2 cellular contexts compared by ENCODE assay signal in genomic region chr5:180332861-180333260, GRCh38.
TF ChIP-seq lines count a peak whose summit lies in the region.

No MANE protein-coding gene starts in this region.

TF ChIP-seq in WTC11, 78 proteins besides CTCF, POLR2A, EP300 and RAD21 (continued from another document):
- TF ChIP-seq ZNF281 (CRISPR knock-in tag; IDR thresholded peaks at IDR 0.05) (no peak), HMGXB4 (CRISPR knock-in tag; IDR thresholded peaks at IDR 0.05) (no peak), ZBTB43 (CRISPR knock-in tag; IDR thresholded peaks at IDR 0.05) (no peak), ELF4 (CRISPR knock-in tag; IDR thresholded peaks at IDR 0.05; ENCODE audit: low read depth) (no peak), NR1H2 (CRISPR knock-in tag; IDR thresholded peaks at IDR 0.05) (no peak), PRRX2 (CRISPR knock-in tag; IDR thresholded peaks at IDR 0.05) (no peak), ESRRA (CRISPR knock-in tag; IDR thresholded peaks at IDR 0.05; ENCODE audit: borderline replicate concordance) (no peak), MLX (CRISPR knock-in tag; IDR thresholded peaks at IDR 0.05) (no peak), FOXJ3 (CRISPR knock-in tag; IDR thresholded peaks at IDR 0.05; ENCODE audit: borderline replicate concordance) (no peak), ZNF416 (CRISPR knock-in tag; IDR thresholded peaks at IDR 0.05) (no peak), AR (CRISPR knock-in tag; IDR thresholded peaks at IDR 0.05) (no peak), EMX1 (CRISPR knock-in tag; IDR thresholded peaks at IDR 0.05) (no peak), MAX (CRISPR knock-in tag; IDR thresholded peaks at IDR 0.05) (no peak), ETV6 (CRISPR knock-in tag; IDR thresholded peaks at IDR 0.05) (no peak)

TF ChIP-seq in SK-N-SH treated with all-trans-retinoic acid at 6 μM for 48 hours, 23 proteins besides CTCF, POLR2A, EP300 and RAD21 (continued from another document):
- TF ChIP-seq ZNF565 (CRISPR knock-in tag; conservative IDR thresholded peaks at IDR 0.05; ENCODE audit: low read depth), result no peak
